Comparison of ENCODE assay signal across 31 cellular contexts in the genomic region with DNA sequence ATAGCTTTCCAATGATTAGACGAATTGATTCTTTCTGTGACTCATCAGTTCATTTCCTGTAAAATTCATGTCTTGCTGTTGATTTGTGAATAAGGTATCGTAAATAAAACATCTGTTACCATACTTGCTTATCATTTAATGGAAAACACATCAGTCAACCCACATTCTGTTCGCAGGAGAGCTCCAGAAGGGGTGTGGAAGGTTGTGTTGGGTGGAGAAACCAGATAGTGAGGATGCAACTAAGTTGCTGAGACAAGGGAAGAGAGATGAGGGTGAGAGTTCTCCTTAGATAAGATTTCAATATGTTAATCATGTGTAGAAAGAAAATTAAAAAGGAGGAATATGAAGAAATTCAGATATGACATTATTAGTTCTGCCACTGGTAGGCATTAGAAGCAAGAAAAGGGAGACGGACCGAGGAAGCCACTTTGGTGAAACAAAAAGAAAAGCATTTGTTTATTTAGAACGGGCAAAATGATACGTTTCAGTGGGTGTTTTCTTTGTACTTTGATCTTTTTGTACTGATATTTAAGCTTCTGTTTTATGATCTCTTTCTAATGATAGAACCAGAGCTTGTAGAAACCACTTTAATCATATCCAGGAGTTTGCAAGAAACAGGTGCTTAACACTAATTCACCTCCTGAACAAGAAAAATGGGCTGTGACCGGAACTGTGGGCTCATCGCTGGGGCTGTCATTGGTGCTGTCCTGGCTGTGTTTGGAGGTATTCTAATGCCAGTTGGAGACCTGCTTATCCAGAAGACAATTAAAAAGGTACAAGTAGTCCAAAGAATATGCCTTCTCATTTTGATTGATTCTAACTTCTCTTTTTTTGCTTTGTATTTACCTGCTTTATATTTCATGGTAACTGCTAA. TPM values are rescaled to one million over a fixed set of nuclear protein-coding genes. Genes with fewer than 3 reads are reported as not detected.
A peak's percentile ranks its signal among the peaks of the same experiment; 100 is the strongest.
DNase-seq lines count a peak whose midpoint lies in the region; ATAC-seq, FAIRE-seq and TF ChIP-seq lines count a peak whose summit lies in the region.
"Had no signal": no experiment of that assay in that cellular context is flagged by ENCODE, and none has a peak within 500 bp of the region (broad histone marks: within the 10 kb centered on the region; RNA-seq: fewer than 3 reads in every experiment).

No MANE protein-coding gene starts in this region.

- peak; percentile 24 for DNase-seq in Right ventricle myocardium superior
- no peak for DNase-seq in left cardiac atrium
- no peak for DNase-seq in IMR-90
- peak in 2 of 4 experiments; percentile 3 to 9 for DNase-seq in K562 (ENCODE audit: extremely low read depth in 1 of 4, low spot score in 3 of 4)
- no peak for DNase-seq in gastrocnemius medialis
- DNase-seq in AG08396 (ENCODE audit: low spot score), result no peak
- DNase-seq: activated CD4-positive, alpha-beta memory T cell treated with anti-CD3 and anti-CD28 coated beads, Interleukin-2, amount 10 ng/mL, durations not matched to agents 7 days and 5 days; activated CD4-positive, CD25-positive, alpha-beta regulatory T cell; CD8-positive, alpha-beta memory T cell; colonic mucosa; effector memory CD4-positive, alpha-beta T cell; foreskin melanocyte; GOT3; hippocampal formation; left lung; MG63; naive B cell; NCI-H2081; NCI-H446 treated with DMSO at 0.1 percent for 48 hours; SW 1271; T-helper 9 cell had no signal

- H3K27ac ChIP-seq in IMR-90 (ENCODE audit: insufficient read depth, low read length), result no peak overlapping the region
- no peak overlapping the region for H3K27ac ChIP-seq in K562 (ENCODE audit: extremely low read depth, low read depth, low read length)
- H3K27ac ChIP-seq in gastrocnemius medialis, result peak overlapping the region; percentile 82 to 92 (median 86)
- H3K27ac ChIP-seq: colonic mucosa, esophagus muscularis mucosa, left lung, neutrophil, tibial nerve had no signal

- no peak overlapping the region for H2BK120ac ChIP-seq in IMR-90 (ENCODE audit: low read depth, low read length)

- H2BK5ac ChIP-seq in IMR-90 (ENCODE audit: low read depth, low read length, poor library complexity, severe bottlenecking), result no peak overlapping the region

- ATAC-seq in Right ventricle myocardium superior (ENCODE audit: poor library complexity) (no peak), left cardiac atrium (no peak), IMR-90 (ENCODE audit: low read depth) (no peak), K562 (no peak), gastrocnemius medialis (no peak), GM18520 (IDR thresholded peaks at IDR 0.05; ENCODE audit: unreplicated experiment) (no peak), HG03039 (IDR thresholded peaks at IDR 0.05; ENCODE audit: unreplicated experiment) (no peak)
- ATAC-seq: activated T-helper 17 cell treated with anti-CD3 and anti-CD28 coated beads, Interleukin-2, amount 50 U/mL, for 72 hours; left lung had no signal

- no peak overlapping the region; the same call in 1 of the 2 replicates for H3K14ac ChIP-seq in IMR-90 (replicated peaks; ENCODE audit: low read depth, low read length)

- in situ Hi-C loops in IMR-90 (cut with MboI; ENCODE audit: low sequenced_read_pairs) (no loop called here), K562 (cut with MboI) (no loop called here), gastrocnemius medialis (cut with MboI; ENCODE audit: low sequenced_read_pairs in 4 of 4) (loop anchor here in 1 of 4 donors (25.0 kb wide), 1 partner anchor 1766 kb away; no protein-coding TSS in a partner anchor)

- no peak overlapping the region for H3K18ac ChIP-seq in IMR-90 (ENCODE audit: low read depth, low read length)

- intact Hi-C loops in Right ventricle myocardium superior (cut with DNase I), result no loop called here
- intact Hi-C loops in left cardiac atrium (cut with DNase I), result no loop called here
- intact Hi-C loops in IMR-90 (cut with micrococcal nuclease), result no loop called here
- intact Hi-C loops in K562 (cut with micrococcal nuclease), result no loop called here
- intact Hi-C loops in gastrocnemius medialis (cut with DNase I; ENCODE audit: low total_unique reads), result loop anchor here (5.0 to 10.0 kb wide), 2 partner anchors 149 to 268 kb away; partner anchors contain the start of gene SEMA3C

- H4K8ac ChIP-seq in IMR-90 (ENCODE audit: low read depth in 2 of 2, low read length in 2 of 2), result no peak overlapping the region

- H2AK5ac ChIP-seq in IMR-90 (ENCODE audit: low read depth, low read length), result no peak overlapping the region

- no peak for TF ChIP-seq EP300 in K562 (IDR thresholded peaks at IDR 0.05; ENCODE audit: low read length)

- no peak overlapping the region for H3K4ac ChIP-seq in IMR-90 (ENCODE audit: low read depth, low read length)

- no peak overlapping the region for H4K91ac ChIP-seq in IMR-90 (ENCODE audit: insufficient read depth, low read depth, low read length)

- H4K20me1 ChIP-seq in IMR-90 (ENCODE audit: insufficient read depth, low read length), result no peaks in the 10 kb centered on the region
- no peaks in the 10 kb centered on the region for H4K20me1 ChIP-seq in K562 (replicated peaks; ENCODE audit: control insufficient read depth, insufficient read depth, low read length)

- H3K4me1 ChIP-seq in IMR-90 (ENCODE audit: control insufficient read depth, insufficient read depth, low read length), result no peaks in the 10 kb centered on the region
- H3K4me1 ChIP-seq in K562 (replicated peaks in 1 of 2; ENCODE audit: control insufficient read depth in 2 of 2, insufficient read depth in 2 of 2, low read length in 2 of 2), result no peaks in the 10 kb centered on the region
- H3K4me1 ChIP-seq in gastrocnemius medialis, result peaks cover 32 to 48% of the 10 kb centered on the region in 2 donors
- H3K4me1 ChIP-seq: colonic mucosa, tibial nerve had no signal

- no peaks in the 10 kb centered on the region for H3K9me1 ChIP-seq in IMR-90 (ENCODE audit: insufficient read depth, low read length)
- H3K9me1 ChIP-seq in K562 (ENCODE audit: control insufficient read depth, insufficient read depth, low read length), result no peaks in the 10 kb centered on the region

- 83% methylated on average over 2 of the region's 9 CpGs; no CpG with 5 or more reads in 1 of the 2 experiments for WGBS in IMR-90 (ENCODE audit: extremely low coverage in 2 of 2, insufficient read length in 1 of 2), 2 experiments
- 2% methylated on average over 9 of the region's 9 CpGs for WGBS in K562 (ENCODE audit: insufficient coverage, low coverage, missing lambda C conversion rate)

- H2AFZ ChIP-seq in IMR-90 (replicated peaks; ENCODE audit: low read length, poor library complexity) (no peak overlapping the region), K562 (ENCODE audit: low read depth, low read length) (no peak overlapping the region)

- POLR2A ChIA-PET in IMR-90 (lab: Charles Lee; ENCODE audit: unreplicated experiment), result no interaction called here
- POLR2A ChIA-PET in K562 (lab: Yijun Ruan, JAX), result no interaction called here

- no peak for FAIRE-seq in K562 (lab: Jason Lieb, UNC)
- FAIRE-seq: A204.1, bronchial epithelial cell had no signal

- H4K5ac ChIP-seq in IMR-90 (ENCODE audit: low read depth, low read length), result no peak overlapping the region

- no peak overlapping the region for H3K23ac ChIP-seq in IMR-90 (ENCODE audit: low read depth, low read length)

- H2AK9ac ChIP-seq in IMR-90 (replicated peaks; ENCODE audit: low read depth, low read length, poor library complexity), result no peak overlapping the region

- H3K56ac ChIP-seq in IMR-90 (ENCODE audit: extremely low read depth, insufficient read depth, low read length), result no peak overlapping the region

- H3K4me3 ChIP-seq in IMR-90 (ENCODE audit: insufficient read depth, low read depth, low read length), result no peak overlapping the region
- H3K4me3 ChIP-seq in K562, result no peak overlapping the region
- peak overlapping the region; percentile 26 to 35 (median 31) for H3K4me3 ChIP-seq in gastrocnemius medialis
- H3K4me3 ChIP-seq: colonic mucosa, esophagus muscularis mucosa, left lung, MG63, tibial nerve had no signal

- H3K9me3 ChIP-seq in IMR-90 (ENCODE audit: control insufficient read depth, insufficient read depth, low read length) (no peaks in the 10 kb centered on the region), K562 (replicated peaks; ENCODE audit: control insufficient read depth, insufficient read depth, low read depth, low read length) (no peaks in the 10 kb centered on the region), gastrocnemius medialis (no peaks in the 10 kb centered on the region)
- H3K9me3 ChIP-seq: colonic mucosa, esophagus muscularis mucosa, left lung, MG63, neutrophil, tibial nerve had no signal

- H3K4me2 ChIP-seq in IMR-90 (ENCODE audit: low read depth, low read length) (no peak overlapping the region), K562 (ENCODE audit: insufficient read depth, low read length) (no peak overlapping the region)

- dilution Hi-C loops in IMR-90 (cut with HindIII; ENCODE audit: low sequenced_read_pairs, unreplicated experiment), result no loop called here

- TF ChIP-seq POLR2A in IMR-90 (IDR thresholded peaks at IDR 0.05; ENCODE audit: low read depth, low read length), result no peak
- no peak for TF ChIP-seq POLR2A in K562 (conservative IDR thresholded peaks at IDR 0.05)
- no peak for TF ChIP-seq POLR2A in gastrocnemius medialis (IDR thresholded peaks at IDR 0.05)

- H2BK20ac ChIP-seq in IMR-90 (ENCODE audit: low read depth, low read length), result no peak overlapping the region

- H3K36me3 ChIP-seq in IMR-90 (ENCODE audit: control insufficient read depth, insufficient read depth, low read length) (no peaks in the 10 kb centered on the region), K562 (ENCODE audit: control insufficient read depth, insufficient read depth, low read length) (no peaks in the 10 kb centered on the region), gastrocnemius medialis (no peaks in the 10 kb centered on the region)
- H3K36me3 ChIP-seq: colonic mucosa, MG63, neutrophil, tibial nerve had no signal

- no peaks in the 10 kb centered on the region for H3K79me2 ChIP-seq in K562 (ENCODE audit: control insufficient read depth, insufficient read depth, low read length)

- CTCF ChIA-PET in IMR-90 (lab: Yijun Ruan, JAX) (no interaction called here), K562 (lab: Yijun Ruan, JAX; ENCODE audit: low intra/inter-chr PET ratio) (no interaction called here)

- H3K9ac ChIP-seq in IMR-90 (ENCODE audit: low read depth, low read length) (no peak overlapping the region), K562 (ENCODE audit: insufficient read depth in 1 of 2, low read depth in 2 of 2, low read length in 2 of 2) (no peak overlapping the region)

- BruUV-seq in IMR-90 (replicated peaks; lab: Mats Ljungman, UMichigan) (no TSS peak), K562 (replicated peaks; lab: Mats Ljungman, UMichigan) (no TSS peak)

- TF ChIP-seq CTCF in IMR-90 (conservative IDR thresholded peaks at IDR 0.05; ENCODE audit: low read depth, low read length) (no peak), K562 (IDR thresholded peaks at IDR 0.05 in 2 of 3, conservative IDR thresholded peaks at IDR 0.05 in 1 of 3; ENCODE audit: insufficient read depth in 2 of 3, low read depth in 1 of 3, low read length in 3 of 3) (no peak), gastrocnemius medialis (IDR thresholded peaks at IDR 0.05 in 4 of 5, conservative IDR thresholded peaks at IDR 0.05 in 1 of 5) (no peak)

- H3K27me3 ChIP-seq in IMR-90 (ENCODE audit: control insufficient read depth, insufficient read depth, low read length) (no peaks in the 10 kb centered on the region), K562 (ENCODE audit: control insufficient read depth in 2 of 2, insufficient read depth in 2 of 2, low read length in 2 of 2) (no peaks in the 10 kb centered on the region), gastrocnemius medialis (no peaks in the 10 kb centered on the region)
- H3K27me3 ChIP-seq: colonic mucosa, esophagus muscularis mucosa, left lung, MG63, neutrophil, tibial nerve had no signal

- no peaks in the 10 kb centered on the region for H3K79me1 ChIP-seq in IMR-90 (ENCODE audit: low read depth in 1 of 2, low read length in 2 of 2)

- H2BK15ac ChIP-seq in IMR-90 (ENCODE audit: low read depth, low read length), result peak overlapping the region; percentile 48; the same call in 1 of the 3 replicates

- TF ChIP-seq RAD21 in IMR-90 (IDR thresholded peaks at IDR 0.05; ENCODE audit: low read length) (no peak), K562 (CRISPR knock-in tag; conservative IDR thresholded peaks at IDR 0.05 in 1 of 2, IDR thresholded peaks at IDR 0.05 in 1 of 2) (no peak)

RNA-seq across cellular contexts. Expression of gene CD36, which starts 7.9 kb away (rescaled TPM):
- 1,239 TPM for total RNA-seq in Right ventricle myocardium superior
- total RNA-seq in left cardiac atrium, result 100 to 1,000 TPM; 760 to 831 TPM
- total RNA-seq in IMR-90 (2012; rRNA removed), result 0.54 and 0.56 TPM in 2 replicates
- 0.19 and 0.52 TPM in 2 replicates for polyA plus RNA-seq in IMR-90 (2012; rRNA removed)
- 0.04 and 0.05 TPM in 2 replicates for polyA plus RNA-seq in IMR-90 (2012; cell fraction: cytosol; rRNA removed)
- polyA plus RNA-seq in IMR-90 (2012; cell fraction: nucleus; rRNA removed; ENCODE audit: low replicate concordance), result 0.03 and 0.47 TPM in 2 replicates
- total RNA-seq in K562 (2011; cell fraction: chromatin; rRNA removed; ENCODE audit: low replicate concordance), result 3.9 and 10.0 TPM in 2 replicates
- 2.0 and 3.5 TPM in 2 replicates for total RNA-seq in K562 (2011; cell fraction: nucleolus; rRNA removed)
- 4.2 and 7.2 TPM in 2 replicates for total RNA-seq in K562 (2011; cell fraction: nucleoplasm; rRNA removed)
- 0.09 and 0.41 TPM in 2 replicates for total RNA-seq in K562 (2014; rRNA removed)
- 0.25 and 0.96 TPM in 2 replicates for total RNA-seq in K562 (2014; rRNA removed; fragmentation: Illumina TruSeq; extraction: Trizol)
- 0.18 and 0.30 TPM in 2 replicates for total RNA-seq in K562 (2015; rRNA removed; fragmentation: Illumina TruSeq; extraction: Trizol)
- total RNA-seq in K562 (2021), result 0.42 and 0.72 TPM in 2 replicates
- polyA plus RNA-seq in K562 (2011; rRNA removed), result 1.5 and 4.0 TPM in 2 replicates
- polyA plus RNA-seq in K562 (2011; cell fraction: cytosol; rRNA removed), result 0.35 and 0.69 TPM in 2 replicates
- polyA plus RNA-seq in K562 (2011; cell fraction: nucleus; rRNA removed), result 0.97 and 1.5 TPM in 2 replicates
- 0.06 and 0.38 TPM in 2 replicates for polyA plus RNA-seq in K562 (2012)
- 0.21 and 0.52 TPM in 2 replicates for polyA plus RNA-seq in K562 (2014; fragmentation: Illumina TruSeq; extraction: Trizol)
- under 1 TPM; 0.51 to 0.55 TPM for polyA plus RNA-seq in K562 (2014; fragmentation: Nextera tagmentation; extraction: Ambion mirVana)
- polyA plus RNA-seq in K562 (2014; rRNA removed), result 0.13 and 0.80 TPM in 2 replicates
- polyA minus RNA-seq in K562 (2011; rRNA and poly(A)+ RNA removed), result 1.9 and 4.1 TPM in 2 replicates
- 1.1 TPM in 1 of 2 replicates, not detected in the other for polyA minus RNA-seq in K562 (2011; cell fraction: cytosol; rRNA and poly(A)+ RNA removed)
- 1.3 and 1.4 TPM in 2 replicates for polyA minus RNA-seq in K562 (2011; cell fraction: nucleus; rRNA and poly(A)+ RNA removed)
- total RNA-seq in gastrocnemius medialis, result 100 to 1,000 TPM; 210 to 375 (median 311) TPM
- total RNA-seq: activated CD4-positive, alpha-beta memory T cell treated with anti-CD3 and anti-CD28 coated beads, Interleukin-2, amount 10 ng/mL, durations not matched to agents 7 days and 5 days; activated T-helper 17 cell treated with anti-CD3 and anti-CD28 coated beads, Interleukin-2, amount 50 U/mL, for 72 hours; G401; OCI-LY7 had no signal
- polyA plus RNA-seq: CD8-positive, alpha-beta memory T cell had no signal

Comparison
In these comparisons a context has a peak if more than half of its experiments do, and no peak if none do; other contexts are left out.
1. H3K27ac ChIP-seq: peak in gastrocnemius medialis (4 of 4); none in IMR-90 (single experiment) and K562 (single experiment).
2. H3K4me3 ChIP-seq: peak in gastrocnemius medialis (4 of 4); none in IMR-90 (single experiment) and K562 (single experiment).
3. RNA of gene CD36, which starts 7.9 kb away (total RNA-seq): 1,239 TPM in Right ventricle myocardium superior (single experiment), 760 to 831 TPM in left cardiac atrium and 210 to 375 TPM in gastrocnemius medialis; 0.54 to 0.56 TPM in IMR-90 and 0.09 to 10.0 TPM in K562; every median in the first group is over 10 times any median in the second.